17 cellular contexts compared by ENCODE assay signal in genomic region chr2:142944264-142944663, GRCh38.
DNase-seq lines count a peak whose midpoint lies in the region; ATAC-seq, FAIRE-seq and TF ChIP-seq lines count a peak whose summit lies in the region.
"Had no signal": no experiment of that assay in that cellular context is flagged by ENCODE, and none has a peak within 500 bp of the region (broad histone marks: within the 10 kb centered on the region; RNA-seq: fewer than 3 reads in every experiment).

No MANE protein-coding gene starts in this region.

- no peak overlapping the region for H3K27ac ChIP-seq in kidney (ENCODE audit: low read depth in 2 of 2, low read length in 2 of 2)
- H3K27ac ChIP-seq: C4-2B, parathyroid adenoma had no signal

- TF ChIP-seq CTCF in kidney (IDR thresholded peaks at IDR 0.05; ENCODE audit: borderline replicate concordance, extremely low read depth, insufficient read depth): no peak

- DNase-seq in GM04503 (ENCODE audit: low read depth) (peak; percentile 3), LHCN-M2 (ENCODE audit: low read depth) (peak; percentile 9), dermis blood vessel endothelial cell (peak; percentile 8), non-pigmented ciliary epithelial cell (ENCODE audit: low read depth) (peak; percentile 22), globus pallidus (ENCODE audit: low spot score) (no peak), kidney (no peak)
- DNase-seq: activated CD4-positive, CD25-positive, alpha-beta regulatory T cell treated with anti-CD3 and anti-CD28 coated beads, Interleukin-2, amount 50 U/mL, for 72 hours; activated naive CD4-positive, alpha-beta T cell; effector memory CD4-positive, alpha-beta T cell; head of caudate nucleus; left cardiac atrium; NCI-H187; NCI-H526; T-helper 17 cell had no signal

- H3K9me3 ChIP-seq in kidney (ENCODE audit: control insufficient read depth in 1 of 2, low read length in 2 of 2): peaks cover 0 to 6% of the 10 kb centered on the region in 2 donors

- ATAC-seq in GM19452 (IDR thresholded peaks at IDR 0.05; ENCODE audit: unreplicated experiment): no peak
- ATAC-seq: left cardiac atrium, T-helper 17 cell had no signal

- intact Hi-C loops in kidney (cut with DNase I): no loop called here

- no peak overlapping the region for H3K4me3 ChIP-seq in kidney (ENCODE audit: low read length in 2 of 2)

- H3K36me3 ChIP-seq in kidney (ENCODE audit: control insufficient read depth in 1 of 2, insufficient read depth in 2 of 2, low read length in 2 of 2): no peaks in the 10 kb centered on the region

- H3K9ac ChIP-seq in kidney (ENCODE audit: low read length in 2 of 2): no peak overlapping the region
- H3K9ac ChIP-seq: parathyroid adenoma had no signal

- no peak for FAIRE-seq in kidney (lab: Jason Lieb, UNC)

- no peaks in the 10 kb centered on the region for H3K4me1 ChIP-seq in kidney (ENCODE audit: control insufficient read depth in 1 of 2, insufficient read depth in 1 of 2, low read depth in 1 of 2, low read length in 2 of 2)
- H3K4me1 ChIP-seq: parathyroid adenoma had no signal

Comparison
In these comparisons a context has a peak if more than half of its experiments do, and no peak if none do; other contexts are left out.
1. DNase-seq: peak in GM04503 (single experiment), LHCN-M2 (single experiment), dermis blood vessel endothelial cell (single experiment) and non-pigmented ciliary epithelial cell (single experiment); none in globus pallidus (single experiment) and kidney (single experiment).